1 cellular context compared by ENCODE assay signal in the genomic region with DNA sequence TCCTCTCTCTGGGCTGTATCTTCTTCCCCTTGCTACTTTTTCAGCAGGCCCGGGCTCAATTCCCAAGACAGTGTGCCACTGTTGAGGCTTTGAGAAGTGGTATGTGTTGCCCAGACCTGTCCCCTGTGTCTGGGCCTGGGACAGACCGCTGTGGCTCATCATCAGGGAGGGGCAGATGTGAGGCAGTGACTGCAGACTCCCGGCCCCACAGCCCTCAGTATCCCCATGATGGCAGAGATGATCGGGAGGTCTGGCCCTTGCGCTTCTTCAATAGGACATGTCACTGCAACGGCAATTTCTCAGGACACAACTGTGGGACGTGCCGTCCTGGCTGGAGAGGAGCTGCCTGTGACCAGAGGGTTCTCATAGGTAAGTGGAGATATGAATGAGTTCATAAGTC.
TF ChIP-seq lines count a peak whose summit lies in the region.

No MANE protein-coding gene starts in this region.

TF ChIP-seq in GM23338, 12 proteins besides CTCF, POLR2A, EP300 and RAD21 (continued from another document):
- no peak for TF ChIP-seq REST (IDR thresholded peaks at IDR 0.05; ENCODE audit: unreplicated experiment)
- TF ChIP-seq NANOG (IDR thresholded peaks at IDR 0.05; ENCODE audit: borderline replicate concordance), result no peak
- no peak for TF ChIP-seq ZNF331 (CRISPR knock-in tag; IDR thresholded peaks at IDR 0.05; ENCODE audit: low read depth)
- TF ChIP-seq, protein P1, sequence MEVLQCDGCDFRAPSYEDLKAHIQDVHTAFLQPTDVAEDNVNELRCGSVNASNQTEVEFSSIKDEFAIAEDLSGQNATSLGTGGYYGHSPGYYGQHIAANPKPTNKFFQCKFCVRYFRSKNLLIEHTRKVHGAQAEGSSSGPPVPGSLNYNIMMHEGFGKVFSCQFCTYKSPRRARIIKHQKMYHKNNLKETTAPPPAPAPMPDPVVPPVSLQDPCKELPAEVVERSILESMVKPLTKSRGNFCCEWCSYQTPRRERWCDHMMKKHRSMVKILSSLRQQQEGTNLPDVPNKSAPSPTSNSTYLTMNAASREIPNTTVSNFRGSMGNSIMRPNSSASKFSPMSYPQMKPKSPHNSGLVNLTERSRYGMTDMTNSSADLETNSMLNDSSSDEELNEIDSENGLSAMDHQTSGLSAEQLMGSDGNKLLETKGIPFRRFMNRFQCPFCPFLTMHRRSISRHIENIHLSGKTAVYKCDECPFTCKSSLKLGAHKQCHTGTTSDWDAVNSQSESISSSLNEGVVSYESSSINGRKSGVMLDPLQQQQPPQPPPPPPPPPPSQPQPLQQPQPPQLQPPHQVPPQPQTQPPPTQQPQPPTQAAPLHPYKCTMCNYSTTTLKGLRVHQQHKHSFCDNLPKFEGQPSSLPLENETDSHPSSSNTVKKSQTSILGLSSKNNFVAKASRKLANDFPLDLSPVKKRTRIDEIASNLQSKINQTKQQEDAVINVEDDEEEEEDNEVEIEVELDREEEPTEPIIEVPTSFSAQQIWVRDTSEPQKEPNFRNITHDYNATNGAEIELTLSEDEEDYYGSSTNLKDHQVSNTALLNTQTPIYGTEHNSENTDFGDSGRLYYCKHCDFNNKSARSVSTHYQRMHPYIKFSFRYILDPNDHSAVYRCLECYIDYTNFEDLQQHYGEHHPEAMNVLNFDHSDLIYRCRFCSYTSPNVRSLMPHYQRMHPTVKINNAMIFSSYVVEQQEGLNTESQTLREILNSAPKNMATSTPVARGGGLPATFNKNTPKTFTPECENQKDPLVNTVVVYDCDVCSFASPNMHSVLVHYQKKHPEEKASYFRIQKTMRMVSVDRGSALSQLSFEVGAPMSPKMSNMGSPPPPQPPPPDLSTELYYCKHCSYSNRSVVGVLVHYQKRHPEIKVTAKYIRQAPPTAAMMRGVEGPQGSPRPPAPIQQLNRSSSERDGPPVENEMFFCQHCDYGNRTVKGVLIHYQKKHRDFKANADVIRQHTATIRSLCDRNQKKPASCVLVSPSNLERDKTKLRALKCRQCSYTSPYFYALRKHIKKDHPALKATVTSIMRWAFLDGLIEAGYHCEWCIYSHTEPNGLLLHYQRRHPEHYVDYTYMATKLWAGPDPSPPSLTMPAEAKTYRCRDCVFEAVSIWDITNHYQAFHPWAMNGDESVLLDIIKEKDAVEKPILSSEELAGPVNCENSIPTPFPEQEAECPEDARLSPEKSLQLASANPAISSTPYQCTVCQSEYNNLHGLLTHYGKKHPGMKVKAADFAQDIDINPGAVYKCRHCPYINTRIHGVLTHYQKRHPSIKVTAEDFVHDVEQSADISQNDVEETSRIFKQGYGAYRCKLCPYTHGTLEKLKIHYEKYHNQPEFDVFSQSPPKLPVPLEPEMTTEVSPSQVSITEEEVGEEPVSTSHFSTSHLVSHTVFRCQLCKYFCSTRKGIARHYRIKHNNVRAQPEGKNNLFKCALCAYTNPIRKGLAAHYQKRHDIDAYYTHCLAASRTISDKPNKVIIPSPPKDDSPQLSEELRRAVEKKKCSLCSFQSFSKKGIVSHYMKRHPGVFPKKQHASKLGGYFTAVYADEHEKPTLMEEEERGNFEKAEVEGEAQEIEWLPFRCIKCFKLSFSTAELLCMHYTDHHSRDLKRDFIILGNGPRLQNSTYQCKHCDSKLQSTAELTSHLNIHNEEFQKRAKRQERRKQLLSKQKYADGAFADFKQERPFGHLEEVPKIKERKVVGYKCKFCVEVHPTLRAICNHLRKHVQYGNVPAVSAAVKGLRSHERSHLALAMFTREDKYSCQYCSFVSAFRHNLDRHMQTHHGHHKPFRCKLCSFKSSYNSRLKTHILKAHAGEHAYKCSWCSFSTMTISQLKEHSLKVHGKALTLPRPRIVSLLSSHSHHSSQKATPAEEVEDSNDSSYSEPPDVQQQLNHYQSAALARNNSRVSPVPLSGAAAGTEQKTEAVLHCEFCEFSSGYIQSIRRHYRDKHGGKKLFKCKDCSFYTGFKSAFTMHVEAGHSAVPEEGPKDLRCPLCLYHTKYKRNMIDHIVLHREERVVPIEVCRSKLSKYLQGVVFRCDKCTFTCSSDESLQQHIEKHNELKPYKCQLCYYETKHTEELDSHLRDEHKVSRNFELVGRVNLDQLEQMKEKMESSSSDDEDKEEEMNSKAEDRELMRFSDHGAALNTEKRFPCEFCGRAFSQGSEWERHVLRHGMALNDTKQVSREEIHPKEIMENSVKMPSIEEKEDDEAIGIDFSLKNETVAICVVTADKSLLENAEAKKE (CRISPR knock-in tag; IDR thresholded peaks at IDR 0.05), result no peak
- no peak for TF ChIP-seq EZH2 (IDR thresholded peaks at IDR 0.05; ENCODE audit: low read depth, unreplicated experiment)
- no peak for TF ChIP-seq JUNB (IDR thresholded peaks at IDR 0.05; ENCODE audit: unreplicated experiment)
- TF ChIP-seq, protein P2, sequence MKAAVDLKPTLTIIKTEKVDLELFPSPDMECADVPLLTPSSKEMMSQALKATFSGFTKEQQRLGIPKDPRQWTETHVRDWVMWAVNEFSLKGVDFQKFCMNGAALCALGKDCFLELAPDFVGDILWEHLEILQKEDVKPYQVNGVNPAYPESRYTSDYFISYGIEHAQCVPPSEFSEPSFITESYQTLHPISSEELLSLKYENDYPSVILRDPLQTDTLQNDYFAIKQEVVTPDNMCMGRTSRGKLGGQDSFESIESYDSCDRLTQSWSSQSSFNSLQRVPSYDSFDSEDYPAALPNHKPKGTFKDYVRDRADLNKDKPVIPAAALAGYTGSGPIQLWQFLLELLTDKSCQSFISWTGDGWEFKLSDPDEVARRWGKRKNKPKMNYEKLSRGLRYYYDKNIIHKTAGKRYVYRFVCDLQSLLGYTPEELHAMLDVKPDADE (IDR thresholded peaks at IDR 0.05), result no peak
- TF ChIP-seq EZH2phosphoT487 (IDR thresholded peaks at IDR 0.05; ENCODE audit: unreplicated experiment), result no peak
- no peak for TF ChIP-seq POLR2AphosphoS5 (IDR thresholded peaks at IDR 0.05; ENCODE audit: low read depth)
- no peak for TF ChIP-seq CREB1 (CRISPR knock-in tag; IDR thresholded peaks at IDR 0.05; ENCODE audit: low read depth)
- no peak for TF ChIP-seq STAT1 (IDR thresholded peaks at IDR 0.05; ENCODE audit: unreplicated experiment)
